8 cellular contexts compared by ENCODE assay signal in genomic region chr11:22337571-22338464, GRCh38. TPM values are rescaled to one million over a fixed set of nuclear protein-coding genes. Genes with fewer than 3 reads are reported as not detected.
DNase-seq lines count a peak whose midpoint lies in the region; ATAC-seq and TF ChIP-seq lines count a peak whose summit lies in the region.

SLC17A6 (plus strand) TSS chr11:22338381; CDS start chr11:22338534, 153 bp downstream.

- DNase-seq in HuH-7.5 (ENCODE audit: low spot score) (peak; percentile 13), T1000 (lab: John Stamatoyannopoulos, UW) (peak; percentile 7), iris pigment epithelial cell (ENCODE audit: low read depth) (peak; percentile 15), hypothalamus (lab: John Stamatoyannopoulos, UW) (no peak), putamen (ENCODE audit: low spot score) (no peak), upper lobe of left lung (no peak)

- TF ChIP-seq EP300 in upper lobe of left lung (IDR thresholded peaks at IDR 0.05): no peak

- peak; percentile 67 for ATAC-seq in GM18511 (IDR thresholded peaks at IDR 0.05; ENCODE audit: unreplicated experiment)
- ATAC-seq in GM21825 (IDR thresholded peaks at IDR 0.05; ENCODE audit: unreplicated experiment): no peak
- ATAC-seq in upper lobe of left lung (ENCODE audit: low FRiP score in 2 of 2): no peak

- TF ChIP-seq POLR2A in upper lobe of left lung (IDR thresholded peaks at IDR 0.05): no peak

- H3K9me3 ChIP-seq in upper lobe of left lung: no peaks in the 10 kb centered on the region

- WGBS in upper lobe of left lung, 2 donors: 5% methylated on average over 26 of the region's 26 CpGs

- H3K4me1 ChIP-seq in upper lobe of left lung: peaks cover 0 to 2% (median 0%) of the 10 kb centered on the region in 4 donors

- H3K4me3 ChIP-seq in upper lobe of left lung: no peak within 1 kb of the TSS

- no peak for TF ChIP-seq CTCF in upper lobe of left lung (IDR thresholded peaks at IDR 0.05)

- no peak within 1 kb of the TSS for H3K27ac ChIP-seq in upper lobe of left lung

- H3K27me3 ChIP-seq in upper lobe of left lung: peaks cover 0 to 35% (median 14%) of the 10 kb centered on the region in 4 donors

- H3K36me3 ChIP-seq in upper lobe of left lung: no peaks in the 10 kb centered on the region

RNA-seq across cellular contexts. Expression of gene SLC17A6, which starts in this region (rescaled TPM):
- not detected for total RNA-seq in upper lobe of left lung

Comparison
In these comparisons a context has a peak if more than half of its experiments do, and no peak if none do; other contexts are left out.
1. DNase-seq: peak in HuH-7.5 (single experiment), T1000 (single experiment) and iris pigment epithelial cell (single experiment); none in hypothalamus (0 of 51), putamen (single experiment) and upper lobe of left lung (0 of 2).